Comparison of ENCODE assay signal across 20 cellular contexts in the genomic region with DNA sequence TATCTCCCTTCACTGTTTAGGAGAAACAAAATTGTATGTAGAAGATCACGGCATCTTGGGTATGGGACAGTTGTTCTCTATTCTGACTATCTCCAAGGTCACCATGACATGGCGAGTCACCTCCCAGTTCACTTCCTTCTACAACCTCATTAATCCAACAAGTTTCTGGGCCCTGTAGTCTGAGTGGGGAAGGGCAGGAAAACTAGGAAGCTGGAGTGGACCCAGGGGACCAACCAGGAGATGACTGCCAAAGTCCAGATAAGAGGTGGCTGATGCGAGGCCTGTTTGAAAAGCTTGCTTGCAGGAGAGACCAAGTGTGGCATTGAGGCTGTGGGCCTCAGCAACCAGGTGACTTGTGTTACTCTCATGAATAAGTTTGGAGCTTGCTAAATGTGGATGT.
"Had no signal": no experiment of that assay in that cellular context is flagged by ENCODE, and none has a peak within 500 bp of the region (broad histone marks: within the 10 kb centered on the region; RNA-seq: fewer than 3 reads in every experiment).

No MANE protein-coding gene starts in this region.

- DNase-seq: activated CD4-positive, alpha-beta memory T cell treated with anti-CD3 and anti-CD28 coated beads, Interleukin-2, amount 10 ng/mL, durations not matched to agents 7 days and 5 days; activated CD4-positive, alpha-beta T cell treated with anti-CD3 and anti-CD28 coated beads, Interleukin-2, amount 10 ng/mL, durations not matched to agents 24 days and 14 days; activated effector memory CD4-positive, alpha-beta T cell treated with anti-CD3 and anti-CD28 coated beads, Interleukin-2, amount 50 U/mL, for 16 hours; activated naive CD4-positive, alpha-beta T cell treated with anti-CD3 and anti-CD28 coated beads, Interleukin-2, amount 10 ng/mL, durations not matched to agents 7 days and 5 days; activated T-cell treated with anti-CD3 and anti-CD28 coated beads, Interleukin-2, amount 50 U/mL, for 72 hours; cortex of kidney; foreskin fibroblast; hippocampal formation; naive thymus-derived CD4-positive, alpha-beta T cell; occipital lobe; posterior cingulate gyrus; sigmoid colon; stimulated activated CD4-positive, alpha-beta T cell treated with anti-CD3 and anti-CD28 coated beads, Interleukin-4, amount 100 ng/mL, for 1 hour; stimulated activated naive CD4-positive, alpha-beta T cell; testis; upper lobe of left lung had no signal

- ATAC-seq: activated CD4-positive, CD25-positive, alpha-beta regulatory T cell treated with anti-CD3 and anti-CD28 coated beads, Interleukin-2, amount 50 U/mL, for 24 hours; activated T-cell treated with anti-CD3 and anti-CD28 coated beads, Interleukin-2, amount 50 U/mL, for 72 hours; naive thymus-derived CD4-positive, alpha-beta T cell had no signal

- H3K9me3 ChIP-seq: sigmoid colon, testis, upper lobe of left lung had no signal

- H3K27ac ChIP-seq: epithelial cell of prostate, sigmoid colon, testis, upper lobe of left lung, VCaP had no signal

- H3K4me1 ChIP-seq: upper lobe of left lung had no signal

- H3K4me3 ChIP-seq: lung, sigmoid colon, testis, upper lobe of left lung had no signal

- H3K27me3 ChIP-seq: sigmoid colon, testis, upper lobe of left lung had no signal

- H3K36me3 ChIP-seq: sigmoid colon, upper lobe of left lung had no signal
